Comparison of ENCODE assay signal across 11 cellular contexts in genomic region chr22:37735054-37735453, GRCh38. TPM values are rescaled to one million over a fixed set of nuclear protein-coding genes. Genes with fewer than 3 reads are reported as not detected.
A peak's percentile ranks its signal among the peaks of the same experiment; 100 is the strongest.
DNase-seq lines count a peak whose midpoint lies in the region; ATAC-seq and TF ChIP-seq lines count a peak whose summit lies in the region.
"Had no signal": no experiment of that assay in that cellular context is flagged by ENCODE, and none has a peak within 500 bp of the region (broad histone marks: within the 10 kb centered on the region; RNA-seq: fewer than 3 reads in every experiment).

No MANE protein-coding gene starts in this region.

- H3K4me1 ChIP-seq in adrenal gland (replicated peaks in 1 of 2) (no peaks in the 10 kb centered on the region), smooth muscle cell (ENCODE audit: low read depth) (no peaks in the 10 kb centered on the region), MM.1S (ENCODE audit: low read length) (no peaks in the 10 kb centered on the region)

- H3K36me3 ChIP-seq in adrenal gland (replicated peaks in 1 of 2) (no peaks in the 10 kb centered on the region), smooth muscle cell (ENCODE audit: low read depth) (no peaks in the 10 kb centered on the region), MM.1S (replicated peaks; ENCODE audit: insufficient read depth, low read length) (no peaks in the 10 kb centered on the region)

- WGBS in adrenal gland, 4 donors: 37 to 57% (median 46%) methylated on average over 4 to 10 of the region's 10 CpGs
- 56% methylated on average over 10 of the region's 10 CpGs for WGBS in smooth muscle cell (ENCODE audit: low lambda C conversion rate)

- no peak for TF ChIP-seq POLR2A in adrenal gland (IDR thresholded peaks at IDR 0.05)

- H3K27me3 ChIP-seq in adrenal gland (no peaks in the 10 kb centered on the region), smooth muscle cell (ENCODE audit: low read depth) (no peaks in the 10 kb centered on the region), MM.1S (replicated peaks; ENCODE audit: insufficient read depth, low read length) (no peaks in the 10 kb centered on the region)

- H3F3A ChIP-seq in smooth muscle cell (ENCODE audit: low read depth) (no peaks in the 10 kb centered on the region), MM.1S (ENCODE audit: insufficient read depth, low read length) (no peaks in the 10 kb centered on the region)

- ATAC-seq in HG03460 (IDR thresholded peaks at IDR 0.05; ENCODE audit: unreplicated experiment): no peak
- no peak for ATAC-seq in GM21447 (IDR thresholded peaks at IDR 0.05; ENCODE audit: unreplicated experiment)

- H3K27ac ChIP-seq in adrenal gland (peak overlapping the region in 2 of 5 donors; percentile 5 to 60), smooth muscle cell (ENCODE audit: low read depth) (no peak overlapping the region), MM.1S (ENCODE audit: low read length) (no peak overlapping the region)
- H3K27ac ChIP-seq: skin epidermis had no signal

- no peaks in the 10 kb centered on the region for H4K20me1 ChIP-seq in smooth muscle cell (ENCODE audit: low read depth)
- H4K20me1 ChIP-seq in MM.1S (ENCODE audit: insufficient read depth, low read length): no peaks in the 10 kb centered on the region

- no peaks in the 10 kb centered on the region for H3K79me2 ChIP-seq in smooth muscle cell (ENCODE audit: low read depth)
- H3K79me2 ChIP-seq in MM.1S (ENCODE audit: low read length): no peaks in the 10 kb centered on the region

- peak; percentile 42 to 78 (median 64) for TF ChIP-seq CTCF in adrenal gland (IDR thresholded peaks at IDR 0.05)
- TF ChIP-seq CTCF in smooth muscle cell (IDR thresholded peaks at IDR 0.05; ENCODE audit: borderline replicate concordance, insufficient read depth, poor library complexity, severe bottlenecking): peak; percentile 17
- TF ChIP-seq CTCF in MM.1S (IDR thresholded peaks at IDR 0.05; ENCODE audit: low read length): no peak

- H3K9ac ChIP-seq in smooth muscle cell (ENCODE audit: low read depth): no peak overlapping the region
- no peak overlapping the region for H3K9ac ChIP-seq in MM.1S (ENCODE audit: low read length)

- no peak overlapping the region for H2AFZ ChIP-seq in smooth muscle cell (ENCODE audit: low read depth)
- H2AFZ ChIP-seq in MM.1S (ENCODE audit: low read length): no peak overlapping the region

- intact Hi-C loops in adrenal gland (cut with DNase I): loop anchor here in 1 of 2 donors (5.0 kb wide), 2 partner anchors 38 to 93 kb away; partner anchors contain the start of gene TRIOBP

- no peak overlapping the region for H3K4me2 ChIP-seq in smooth muscle cell
- no peak overlapping the region for H3K4me2 ChIP-seq in MM.1S (ENCODE audit: low read depth, low read length)

- H3K9me3 ChIP-seq in adrenal gland (replicated peaks in 1 of 3): no peaks in the 10 kb centered on the region
- H3K9me3 ChIP-seq in smooth muscle cell (replicated peaks; ENCODE audit: low read depth): no peaks in the 10 kb centered on the region
- no peaks in the 10 kb centered on the region for H3K9me3 ChIP-seq in MM.1S (replicated peaks; ENCODE audit: insufficient read depth, low read length)

- no peak overlapping the region for H3K4me3 ChIP-seq in adrenal gland
- H3K4me3 ChIP-seq in smooth muscle cell: no peak overlapping the region
- H3K4me3 ChIP-seq in MM.1S (ENCODE audit: low read length): no peak overlapping the region
- H3K4me3 ChIP-seq: skin epidermis had no signal

- H3K9me2 ChIP-seq in MM.1S (replicated peaks; ENCODE audit: insufficient read depth, low read length): no peaks in the 10 kb centered on the region

- DNase-seq in HCEC 1CT: peak; percentile 21
- peak in 6 of 7 donors; percentile 80 to 86 (median 83) for DNase-seq in adrenal gland
- peak; percentile 82 for DNase-seq in hepatic stellate cell (ENCODE audit: low spot score)
- DNase-seq in smooth muscle cell (lab: John Stamatoyannopoulos, UW; ENCODE audit: unreplicated experiment): no peak
- no peak for DNase-seq in stimulated activated CD4-positive, alpha-beta T cell treated with anti-CD3 and anti-CD28 coated beads, Interleukin-4, amount 100 ng/mL, for 4 hours
- no peak for DNase-seq in MM.1S
- DNase-seq: activated CD4-positive, CD25-positive, alpha-beta regulatory T cell; effector CD8-positive, alpha-beta T cell had no signal

RNA-seq across cellular contexts. Expression of gene TRIOBP, which starts 38.2 kb away (rescaled TPM):
- total RNA-seq in adrenal gland (100 to 1,000 TPM in 6 of 8 donors, 10 to 100 TPM in 2; 57.7 to 146 (median 105) TPM), smooth muscle cell (39.8 and 44.6 TPM in 2 replicates)
- polyA plus RNA-seq in adrenal gland (10 to 100 TPM; 24.6 to 43.1 (median 29.6) TPM), smooth muscle cell (95.8 and 100 TPM in 2 replicates)

RNA-seq across cellular contexts. Expression of gene NOL12, which starts 48.9 kb away (rescaled TPM):
- total RNA-seq in adrenal gland (10 to 100 TPM; 23.2 to 51.1 (median 39.3) TPM), smooth muscle cell (23.4 and 31.0 TPM in 2 replicates)
- polyA plus RNA-seq in adrenal gland (10 to 100 TPM; 26.7 to 90.7 (median 73.8) TPM), smooth muscle cell (13.2 and 16.2 TPM in 2 replicates)

RNA-seq across cellular contexts. Expression of gene LGALS1, which starts 59.6 kb away (rescaled TPM):
- 1,000 to 10,000 TPM in 3 of 8 donors, 100 to 1,000 TPM in 5; 623 to 2,904 (median 918) TPM for total RNA-seq in adrenal gland
- 1,000 to 10,000 TPM in 2 of 3 donors, 100 to 1,000 TPM in 1; 588 to 4,628 (median 4,577) TPM for polyA plus RNA-seq in adrenal gland
- 3,694 and 5,079 TPM in 2 replicates for total RNA-seq in smooth muscle cell
- 4,318 and 5,332 TPM in 2 replicates for polyA plus RNA-seq in smooth muscle cell

Comparison
In these comparisons a context has a peak if more than half of its experiments do, and no peak if none do; other contexts are left out.
1. DNase-seq: peak in HCEC 1CT (single experiment), adrenal gland (6 of 7) and hepatic stellate cell (single experiment); none in smooth muscle cell (single experiment), stimulated activated CD4-positive, alpha-beta T cell treated with anti-CD3 and anti-CD28 coated beads, Interleukin-4, amount 100 ng/mL, for 4 hours (0 of 2) and MM.1S (single experiment).